14 cellular contexts compared by ENCODE assay signal in genomic region chr12:108637631-108638030, GRCh38. TPM values are rescaled to one million over a fixed set of nuclear protein-coding genes. Genes with fewer than 3 reads are reported as not detected.
DNase-seq lines count a peak whose midpoint lies in the region; ATAC-seq and TF ChIP-seq lines count a peak whose summit lies in the region.
"Had no signal": no experiment of that assay in that cellular context is flagged by ENCODE, and none has a peak within 500 bp of the region (broad histone marks: within the 10 kb centered on the region; RNA-seq: fewer than 3 reads in every experiment).

No MANE protein-coding gene starts in this region.

- TF ChIP-seq CTCF in GM12865 (IDR thresholded peaks at IDR 0.05; ENCODE audit: insufficient read depth, low read depth, low read length, missing control alignments) (no peak), MM.1S (IDR thresholded peaks at IDR 0.05; ENCODE audit: low read length) (no peak), esophagus squamous epithelium (IDR thresholded peaks at IDR 0.05) (no peak)

- H3K9me2 ChIP-seq in MM.1S (replicated peaks; ENCODE audit: insufficient read depth, low read length) = no peaks in the 10 kb centered on the region

- H3K23ac ChIP-seq in trophoblast cell (ENCODE audit: low read length) = no peak overlapping the region

- H4K20me1 ChIP-seq in MM.1S (ENCODE audit: insufficient read depth, low read length) = no peaks in the 10 kb centered on the region

- H3K18ac ChIP-seq in trophoblast cell (ENCODE audit: low read length) = no peak overlapping the region

- H3K79me1 ChIP-seq in trophoblast cell (ENCODE audit: low read length) = peaks cover 22% of the 10 kb centered on the region

- H3K27ac ChIP-seq in MM.1S (ENCODE audit: low read length) = peak overlapping the region; percentile 99; the same call in 1 of the 2 replicates
- peak overlapping the region in 3 of 4 donors; percentile 51 to 65 (median 59) for H3K27ac ChIP-seq in esophagus squamous epithelium
- H3K27ac ChIP-seq in trophoblast cell (ENCODE audit: low read depth, low read length) = no peak overlapping the region
- H3K27ac ChIP-seq: C4-2B, pancreas had no signal

- peaks cover 53% of the 10 kb centered on the region for H3K79me2 ChIP-seq in MM.1S (ENCODE audit: low read length)
- H3K79me2 ChIP-seq in trophoblast cell (ENCODE audit: control insufficient read depth, insufficient read depth, low read length, poor library complexity) = no peaks in the 10 kb centered on the region

- ATAC-seq in SK-N-SH treated with all-trans-retinoic acid at 6 μM for 48 hours = no peak
- no peak for ATAC-seq in GM18519 (IDR thresholded peaks at IDR 0.05; ENCODE audit: low FRiP score, unreplicated experiment)
- no peak for ATAC-seq in HG02870 (IDR thresholded peaks at IDR 0.05; ENCODE audit: unreplicated experiment)

- H2BK120ac ChIP-seq in trophoblast cell (ENCODE audit: insufficient read depth, low read length, poor library complexity) = peak overlapping the region; percentile 30

- peak overlapping the region; percentile 60 for H4K91ac ChIP-seq in trophoblast cell (ENCODE audit: low read depth, low read length)

- no peak for TF ChIP-seq POLR2A in esophagus squamous epithelium (IDR thresholded peaks at IDR 0.05)

- DNase-seq in GM12865 (ENCODE audit: low read depth) = no peak
- DNase-seq in MM.1S = no peak
- no peak for DNase-seq in esophagus squamous epithelium (lab: John Stamatoyannopoulos, UW)
- DNase-seq in trophoblast cell = no peak
- no peak for DNase-seq in stimulated activated CD4-positive, alpha-beta T cell treated with anti-CD3 and anti-CD28 coated beads, Interleukin-2, amount 100 ng/mL, for 24 hours
- DNase-seq: activated CD4-positive, alpha-beta memory T cell treated with anti-CD3 and anti-CD28 coated beads, Interleukin-2, amount 10 ng/mL, durations not matched to agents 7 days and 5 days; activated naive CD4-positive, alpha-beta T cell treated with anti-CD3 and anti-CD28 coated beads for 36 hours; NCI-H187 had no signal

- H3K4ac ChIP-seq in trophoblast cell (ENCODE audit: low read depth, low read length) = no peak overlapping the region

- H3K36me3 ChIP-seq in MM.1S (replicated peaks; ENCODE audit: insufficient read depth, low read length) (no peaks in the 10 kb centered on the region), esophagus squamous epithelium (no peaks in the 10 kb centered on the region), trophoblast cell (ENCODE audit: control insufficient read depth in 1 of 2, insufficient read depth in 2 of 2, low read length in 2 of 2) (peaks cover 3 to 7% of the 10 kb centered on the region in 2 experiments)
- H3K36me3 ChIP-seq: pancreas had no signal

- peaks cover 84% of the 10 kb centered on the region for H3F3A ChIP-seq in MM.1S (ENCODE audit: insufficient read depth, low read length)

- H3K27me3 ChIP-seq in MM.1S (replicated peaks; ENCODE audit: insufficient read depth, low read length) (no peaks in the 10 kb centered on the region), esophagus squamous epithelium (peaks cover 0 to 18% (median 0%) of the 10 kb centered on the region in 4 donors), trophoblast cell (ENCODE audit: insufficient read depth, low read length) (no peaks in the 10 kb centered on the region)
- H3K27me3 ChIP-seq: pancreas had no signal

- H3K4me1 ChIP-seq in MM.1S (ENCODE audit: low read length) = peaks cover 54% of the 10 kb centered on the region
- H3K4me1 ChIP-seq in esophagus squamous epithelium = peaks cover 10 to 49% (median 31%) of the 10 kb centered on the region in 3 donors
- peaks cover 30 to 50% of the 10 kb centered on the region in 2 experiments for H3K4me1 ChIP-seq in trophoblast cell (ENCODE audit: control insufficient read depth in 1 of 2, insufficient read depth in 2 of 2, low read length in 2 of 2)
- H3K4me1 ChIP-seq: pancreas had no signal

- H3K4me2 ChIP-seq in MM.1S (ENCODE audit: low read depth, low read length) (peak overlapping the region; percentile 83), trophoblast cell (ENCODE audit: low read length) (no peak overlapping the region)

- H4K8ac ChIP-seq in trophoblast cell (ENCODE audit: low read depth, low read length) = no peak overlapping the region

- H4K12ac ChIP-seq in trophoblast cell (ENCODE audit: low read depth, low read length) = no peak overlapping the region

- H3K9ac ChIP-seq in MM.1S (ENCODE audit: low read length) = peak overlapping the region; percentile 99; the same call in 1 of the 2 replicates
- no peak overlapping the region for H3K9ac ChIP-seq in trophoblast cell (ENCODE audit: low read length)

- H3K4me3 ChIP-seq in GM12865 (ENCODE audit: low read depth, low read length) (peak overlapping the region; percentile 74; the same call in 1 of the 2 replicates), MM.1S (ENCODE audit: low read length) (peak overlapping the region; percentile 46; the same call in 1 of the 2 replicates), esophagus squamous epithelium (no peak overlapping the region), trophoblast cell (ENCODE audit: low read depth, low read length) (no peak overlapping the region)
- H3K4me3 ChIP-seq: pancreas had no signal

- H3K9me3 ChIP-seq in MM.1S (replicated peaks; ENCODE audit: insufficient read depth, low read length) (no peaks in the 10 kb centered on the region), esophagus squamous epithelium (no peaks in the 10 kb centered on the region), trophoblast cell (ENCODE audit: insufficient read depth, low read depth, low read length) (no peaks in the 10 kb centered on the region)
- H3K9me3 ChIP-seq: pancreas had no signal

- no peak overlapping the region for H2BK5ac ChIP-seq in trophoblast cell (ENCODE audit: low read depth, low read length, poor library complexity)

- H2BK12ac ChIP-seq in trophoblast cell (ENCODE audit: low read length) = no peak overlapping the region

- 61 to 78% methylated on average over 4 to 5 of the region's 5 CpGs for WGBS in esophagus squamous epithelium, 2 donors
- WGBS in trophoblast cell (ENCODE audit: extremely low coverage, insufficient coverage, insufficient read length) = no CpG with 5 or more reads among the region's 5 CpGs

- no peak overlapping the region for H2AK5ac ChIP-seq in trophoblast cell (ENCODE audit: low read length)

- intact Hi-C loops in esophagus squamous epithelium (cut with DNase I) = no loop called here

- peak overlapping the region; percentile 19 for H3K14ac ChIP-seq in trophoblast cell (ENCODE audit: low read length)

- H2AFZ ChIP-seq in MM.1S (ENCODE audit: low read length) (no peak overlapping the region), trophoblast cell (ENCODE audit: insufficient read depth, low read length, poor library complexity) (no peak overlapping the region)

TF ChIP-seq in SK-N-SH treated with all-trans-retinoic acid at 6 μM for 48 hours, 23 proteins besides CTCF, POLR2A, EP300 and RAD21 (continues in another document):
- TF ChIP-seq ZFP30 (CRISPR knock-in tag; IDR thresholded peaks at IDR 0.05) = no peak
- TF ChIP-seq ZNF565 (CRISPR knock-in tag; conservative IDR thresholded peaks at IDR 0.05; ENCODE audit: low read depth) = no peak
- no peak for TF ChIP-seq ESRRG (CRISPR knock-in tag; IDR thresholded peaks at IDR 0.05)
- TF ChIP-seq SNAI2 (CRISPR knock-in tag; IDR thresholded peaks at IDR 0.05) = no peak
- TF ChIP-seq CSRNP3 (CRISPR knock-in tag; IDR thresholded peaks at IDR 0.05) = no peak
- TF ChIP-seq PATZ1 (CRISPR knock-in tag; IDR thresholded peaks at IDR 0.05; ENCODE audit: borderline replicate concordance) = no peak
- no peak for TF ChIP-seq TCF4 (CRISPR knock-in tag; IDR thresholded peaks at IDR 0.05; ENCODE audit: borderline replicate concordance)

RNA-seq across cellular contexts. Expression of gene SELPLG, which starts 3.9 kb away (rescaled TPM):
- 10 to 100 TPM in 1 of 4 donors, 1 to 10 TPM in 3; 2.5 to 10.1 (median 5.6) TPM for total RNA-seq in esophagus squamous epithelium
- polyA plus RNA-seq in trophoblast cell (2013) = 3.6 and 3.7 TPM in 2 replicates

RNA-seq across cellular contexts. Expression of gene TMEM119, which starts 39.7 kb away (rescaled TPM):
- total RNA-seq in esophagus squamous epithelium = 1 to 10 TPM in 3 of 4 donors, under 1 TPM in 1; 0.08 to 4.8 (median 2.0) TPM
- polyA plus RNA-seq in trophoblast cell (2013) = 16.8 and 19.9 TPM in 2 replicates
- total RNA-seq: activated naive CD4-positive, alpha-beta T cell treated with anti-CD3 and anti-CD28 coated beads for 36 hours; kidney epithelial cell had no signal

Comparison
In these comparisons a context has a peak if more than half of its experiments do, and no peak if none do; other contexts are left out.
1. H3K4me3 ChIP-seq: peak in GM12865 (single experiment) and MM.1S (single experiment); none in esophagus squamous epithelium (0 of 4) and trophoblast cell (single experiment).